Comparison of ENCODE assay signal across 31 cellular contexts in the genomic region with DNA sequence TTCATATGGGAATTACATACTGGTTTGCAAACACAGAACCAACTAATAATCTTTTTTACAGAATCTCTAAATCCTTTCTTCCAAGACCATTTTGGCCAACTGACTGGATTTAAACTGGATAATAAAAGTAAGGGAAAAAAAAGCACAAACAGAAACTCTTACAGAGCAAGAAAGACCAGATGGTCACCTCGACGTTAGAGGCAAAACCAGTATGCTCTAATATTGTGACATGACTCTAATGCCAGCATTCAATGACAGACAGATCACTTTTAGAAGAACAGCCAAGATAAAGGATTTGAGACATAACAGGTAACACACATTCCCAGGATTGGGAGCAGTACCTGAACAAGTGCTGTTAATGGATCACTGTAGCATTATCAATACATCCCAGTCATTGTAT.
"Had no signal": no experiment of that assay in that cellular context is flagged by ENCODE, and none has a peak within 500 bp of the region (broad histone marks: within the 10 kb centered on the region; RNA-seq: fewer than 3 reads in every experiment).

No MANE protein-coding gene starts in this region.

- H3K27ac Mint-ChIP-seq: endodermal cell; memory B cell; natural killer cell; stimulated activated naive CD8-positive, alpha-beta T cell treated with anti-CD3 and anti-CD28 coated beads, Interleukin-15, amount 100 ng/mL, for 72 hours had no signal

- H3K4me3 ChIP-seq: dorsolateral prefrontal cortex, esophagus muscularis mucosa, lung, pancreas, right lobe of liver, suprapubic skin, transverse colon, upper lobe of right lung, uterus had no signal

- DNase-seq: dorsolateral prefrontal cortex; effector CD4-positive, alpha-beta T cell; endodermal cell; foreskin melanocyte; hypothalamus; immature natural killer cell; islet precursor cell; kidney glomerular epithelial cell; left colon; natural killer cell; pancreas; retina; right lobe of liver; small intestine; stimulated activated CD4-positive, alpha-beta T cell treated with anti-CD3 and anti-CD28 coated beads, Interleukin-12 subunit alpha, Interleukin-12 subunit beta, amount 100 ng/mL, for 4 hours; stimulated activated CD4-positive, alpha-beta T cell treated with anti-CD3 and anti-CD28 coated beads, Interleukin-1b, Interleukin-23, amount 100 ng/mL, for 48 hours; stimulated activated CD4-positive, alpha-beta T cell treated with anti-CD3 and anti-CD28 coated beads, Interleukin-4, amount 100 ng/mL, for 1 hour; stimulated activated CD8-positive, alpha-beta memory T cell treated with anti-CD3 and anti-CD28 coated beads, Interleukin-4, amount 100 ng/mL, for 48 hours; stimulated activated naive CD4-positive, alpha-beta T cell; stimulated activated naive CD8-positive, alpha-beta T cell treated with anti-CD3 and anti-CD28 coated beads, Interleukin-15, amount 100 ng/mL, for 72 hours; transverse colon; upper lobe of right lung; uterus had no signal

- H3K27me3 Mint-ChIP-seq: memory B cell; stimulated activated naive CD8-positive, alpha-beta T cell treated with anti-CD3 and anti-CD28 coated beads, Interleukin-15, amount 100 ng/mL, for 72 hours had no signal

- H3K27me3 ChIP-seq: dorsolateral prefrontal cortex, esophagus muscularis mucosa, neutrophil, pancreas, right lobe of liver, suprapubic skin, transverse colon, upper lobe of right lung, uterus had no signal

- H3K4me3 Mint-ChIP-seq: endodermal cell; immature natural killer cell; memory B cell; natural killer cell; neural crest cell; stimulated activated naive CD8-positive, alpha-beta T cell treated with anti-CD3 and anti-CD28 coated beads, Interleukin-15, amount 100 ng/mL, for 72 hours had no signal

- H3K4me1 Mint-ChIP-seq: endodermal cell; memory B cell; neural crest cell; stimulated activated naive CD8-positive, alpha-beta T cell treated with anti-CD3 and anti-CD28 coated beads, Interleukin-15, amount 100 ng/mL, for 72 hours had no signal

- H3K4me1 ChIP-seq: pancreas, right lobe of liver, suprapubic skin, transverse colon, uterus had no signal

- FAIRE-seq: colon, pancreas, small intestine had no signal

- ATAC-seq: left colon; natural killer cell; pancreas; right lobe of liver; stimulated activated naive CD8-positive, alpha-beta T cell treated with anti-CD3 and anti-CD28 coated beads, Interleukin-15, amount 100 ng/mL, for 72 hours; upper lobe of right lung had no signal

- H3K36me3 ChIP-seq: uterus had no signal

- H3K27ac ChIP-seq: dorsolateral prefrontal cortex, epithelial cell of prostate, neutrophil, pancreas, right lobe of liver, suprapubic skin, transverse colon, upper lobe of right lung, uterus had no signal

- H3K9me3 Mint-ChIP-seq: immature natural killer cell; natural killer cell; stimulated activated naive CD8-positive, alpha-beta T cell treated with anti-CD3 and anti-CD28 coated beads, Interleukin-15, amount 100 ng/mL, for 72 hours had no signal

- H3K9me3 ChIP-seq: esophagus muscularis mucosa, neutrophil, pancreas, right lobe of liver, suprapubic skin, transverse colon, upper lobe of right lung, uterus had no signal
